1 cellular context compared by ENCODE assay signal in genomic region chr6:136921521-136921935, GRCh38.
TF ChIP-seq lines count a peak whose summit lies in the region.

No MANE protein-coding gene starts in this region.

TF ChIP-seq in SK-N-SH, 30 proteins besides CTCF, POLR2A, EP300 and RAD21 (continued from another document):
- TF ChIP-seq REST (IDR thresholded peaks at IDR 0.05; ENCODE audit: low read depth, low read length) (0 out of 2 replicates have a peak, but pooled peaks have one; percentile 46), MXI1 (IDR thresholded peaks at IDR 0.05; ENCODE audit: low read depth, low read length) (peak; percentile 29; the same call in 1 of the 2 replicates), ELF1 (IDR thresholded peaks at IDR 0.05) (0 out of 2 replicates have a peak, but pooled peaks have one; percentile 20), TAF1 (IDR thresholded peaks at IDR 0.05; ENCODE audit: borderline replicate concordance, low read depth, low read length) (no peak)
